In the genomic region with DNA sequence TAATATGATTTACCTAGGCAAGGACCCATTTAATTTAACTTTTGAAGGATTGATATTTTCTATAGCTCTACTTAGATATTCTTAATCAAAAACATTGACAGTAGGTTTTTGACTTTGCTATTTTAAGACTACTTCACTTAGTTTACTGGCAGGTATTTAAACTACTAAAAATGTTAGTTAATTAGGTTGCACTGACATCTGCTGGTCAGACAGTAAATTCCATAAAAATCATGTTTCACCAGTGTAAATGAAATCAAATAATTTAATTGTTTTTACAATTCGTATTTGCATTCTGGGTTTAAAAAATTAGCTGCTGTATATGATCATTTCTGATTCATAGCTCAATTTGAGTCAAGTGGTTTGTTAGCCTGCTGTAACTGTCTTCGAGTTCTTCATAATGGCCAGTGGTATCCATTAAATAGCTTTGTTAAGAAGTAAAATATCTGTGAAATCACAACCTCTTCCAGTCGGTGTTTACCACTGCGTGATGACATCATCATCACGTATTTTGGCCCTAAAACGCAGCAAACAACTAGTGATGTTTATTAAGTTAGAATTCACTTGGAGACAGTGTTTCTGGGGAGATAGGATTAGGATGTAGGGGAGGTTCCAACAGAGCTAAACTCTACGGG, we compare ENCODE assay signal across 8 cellular contexts. TPM values are rescaled to one million over a fixed set of nuclear protein-coding genes. Genes with fewer than 3 reads are reported as not detected.
DNase-seq lines count a peak whose midpoint lies in the region; ATAC-seq and TF ChIP-seq lines count a peak whose summit lies in the region.

No MANE protein-coding gene starts in this region.

- TF ChIP-seq RAD21 in liver (IDR thresholded peaks at IDR 0.05), result peak; percentile 84 to 88

- ATAC-seq in body of pancreas (no peak), HG03095 (IDR thresholded peaks at IDR 0.05; ENCODE audit: unreplicated experiment) (no peak), HG02759 (IDR thresholded peaks at IDR 0.05; ENCODE audit: unreplicated experiment) (no peak), HG03097 (IDR thresholded peaks at IDR 0.05; ENCODE audit: low FRiP score, unreplicated experiment) (no peak)

- TF ChIP-seq POLR2A in body of pancreas (IDR thresholded peaks at IDR 0.05), result no peak

- intact Hi-C loops in body of pancreas (cut with DNase I), result loop anchor here (5.0 to 10.0 kb wide), 2 partner anchors 404 to 1061 kb away; no protein-coding TSS in a partner anchor

- H3K4me3 ChIP-seq in body of pancreas, result no peak overlapping the region
- H3K4me3 ChIP-seq in liver (ENCODE audit: low read depth in 1 of 3, low read length in 3 of 3), result no peak overlapping the region

- no peaks in the 10 kb centered on the region for H3K4me1 ChIP-seq in body of pancreas
- no peaks in the 10 kb centered on the region for H3K4me1 ChIP-seq in liver (ENCODE audit: control insufficient read depth in 4 of 4, insufficient read depth in 4 of 4, low read length in 3 of 4)

- H3K9me3 ChIP-seq in body of pancreas, result no peaks in the 10 kb centered on the region
- H3K9me3 ChIP-seq in liver (ENCODE audit: control insufficient read depth in 4 of 4, low read length in 3 of 4), result no peaks in the 10 kb centered on the region

- H3K9ac ChIP-seq in liver (ENCODE audit: low read depth in 1 of 2, low read length in 2 of 2), result no peak overlapping the region

- WGBS in body of pancreas, 2 donors, result 6 to 11% methylated on average over 7 of the region's 7 CpGs
- WGBS in liver, result 11% methylated on average over 7 of the region's 7 CpGs

- H3K27me3 ChIP-seq in body of pancreas, result no peaks in the 10 kb centered on the region
- no peaks in the 10 kb centered on the region for H3K27me3 ChIP-seq in liver (ENCODE audit: control insufficient read depth in 4 of 4, insufficient read depth in 4 of 4, low read length in 3 of 4)

- DNase-seq in NCI-H1436 treated with DMSO at 0.1 percent for 48 hours (lab: John Stamatoyannopoulos, UW), result peak; percentile 19
- no peak for DNase-seq in NCI-H1436 (lab: John Stamatoyannopoulos, UW)
- peak; percentile 6 for DNase-seq in NCI-H1105 (lab: John Stamatoyannopoulos, UW)
- no peak for DNase-seq in body of pancreas

- H3K36me3 ChIP-seq in body of pancreas (replicated peaks in 1 of 2; ENCODE audit: insufficient read depth in 1 of 2, low read depth in 2 of 2) (no peaks in the 10 kb centered on the region), liver (ENCODE audit: control insufficient read depth in 4 of 4, insufficient read depth in 3 of 4, low read depth in 1 of 4, low read length in 3 of 4) (no peaks in the 10 kb centered on the region)

- TF ChIP-seq CTCF in body of pancreas (IDR thresholded peaks at IDR 0.05) (peak; percentile 51 to 85 (median 67)), liver (IDR thresholded peaks at IDR 0.05; ENCODE audit: low read depth, low read length, missing input control) (peak; percentile 62)

- H3K27ac ChIP-seq in body of pancreas (no peak overlapping the region), liver (ENCODE audit: low read depth in 1 of 2, low read length in 2 of 2) (no peak overlapping the region)

TF ChIP-seq in liver, 16 proteins besides CTCF, POLR2A, EP300 and RAD21:
- TF ChIP-seq ZBTB33 (IDR thresholded peaks at IDR 0.05), result no peak
- TF ChIP-seq RXRA (IDR thresholded peaks at IDR 0.05), result no peak
- TF ChIP-seq, protein P1, sequence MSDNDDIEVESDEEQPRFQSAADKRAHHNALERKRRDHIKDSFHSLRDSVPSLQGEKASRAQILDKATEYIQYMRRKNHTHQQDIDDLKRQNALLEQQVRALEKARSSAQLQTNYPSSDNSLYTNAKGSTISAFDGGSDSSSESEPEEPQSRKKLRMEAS (IDR thresholded peaks at IDR 0.05), result no peak
- TF ChIP-seq, protein P2, sequence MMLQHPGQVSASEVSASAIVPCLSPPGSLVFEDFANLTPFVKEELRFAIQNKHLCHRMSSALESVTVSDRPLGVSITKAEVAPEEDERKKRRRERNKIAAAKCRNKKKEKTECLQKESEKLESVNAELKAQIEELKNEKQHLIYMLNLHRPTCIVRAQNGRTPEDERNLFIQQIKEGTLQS (IDR thresholded peaks at IDR 0.05), result no peak
- no peak for TF ChIP-seq FOXA1 (IDR thresholded peaks at IDR 0.05)
- TF ChIP-seq HNF4A (conservative IDR thresholded peaks at IDR 0.05), result no peak
- no peak for TF ChIP-seq GABPA (IDR thresholded peaks at IDR 0.05 in 1 of 2, conservative IDR thresholded peaks at IDR 0.05 in 1 of 2)
- TF ChIP-seq EGR1 (IDR thresholded peaks at IDR 0.05; ENCODE audit: low read depth in 2 of 2), result no peak
- TF ChIP-seq, protein P3, sequence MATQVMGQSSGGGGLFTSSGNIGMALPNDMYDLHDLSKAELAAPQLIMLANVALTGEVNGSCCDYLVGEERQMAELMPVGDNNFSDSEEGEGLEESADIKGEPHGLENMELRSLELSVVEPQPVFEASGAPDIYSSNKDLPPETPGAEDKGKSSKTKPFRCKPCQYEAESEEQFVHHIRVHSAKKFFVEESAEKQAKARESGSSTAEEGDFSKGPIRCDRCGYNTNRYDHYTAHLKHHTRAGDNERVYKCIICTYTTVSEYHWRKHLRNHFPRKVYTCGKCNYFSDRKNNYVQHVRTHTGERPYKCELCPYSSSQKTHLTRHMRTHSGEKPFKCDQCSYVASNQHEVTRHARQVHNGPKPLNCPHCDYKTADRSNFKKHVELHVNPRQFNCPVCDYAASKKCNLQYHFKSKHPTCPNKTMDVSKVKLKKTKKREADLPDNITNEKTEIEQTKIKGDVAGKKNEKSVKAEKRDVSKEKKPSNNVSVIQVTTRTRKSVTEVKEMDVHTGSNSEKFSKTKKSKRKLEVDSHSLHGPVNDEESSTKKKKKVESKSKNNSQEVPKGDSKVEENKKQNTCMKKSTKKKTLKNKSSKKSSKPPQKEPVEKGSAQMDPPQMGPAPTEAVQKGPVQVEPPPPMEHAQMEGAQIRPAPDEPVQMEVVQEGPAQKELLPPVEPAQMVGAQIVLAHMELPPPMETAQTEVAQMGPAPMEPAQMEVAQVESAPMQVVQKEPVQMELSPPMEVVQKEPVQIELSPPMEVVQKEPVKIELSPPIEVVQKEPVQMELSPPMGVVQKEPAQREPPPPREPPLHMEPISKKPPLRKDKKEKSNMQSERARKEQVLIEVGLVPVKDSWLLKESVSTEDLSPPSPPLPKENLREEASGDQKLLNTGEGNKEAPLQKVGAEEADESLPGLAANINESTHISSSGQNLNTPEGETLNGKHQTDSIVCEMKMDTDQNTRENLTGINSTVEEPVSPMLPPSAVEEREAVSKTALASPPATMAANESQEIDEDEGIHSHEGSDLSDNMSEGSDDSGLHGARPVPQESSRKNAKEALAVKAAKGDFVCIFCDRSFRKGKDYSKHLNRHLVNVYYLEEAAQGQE (IDR thresholded peaks at IDR 0.05), result no peak
- TF ChIP-seq YY1 (IDR thresholded peaks at IDR 0.05), result no peak
- no peak for TF ChIP-seq FOXA2 (IDR thresholded peaks at IDR 0.05)
- no peak for TF ChIP-seq SP1 (IDR thresholded peaks at IDR 0.05)
- no peak for TF ChIP-seq TAF1 (conservative IDR thresholded peaks at IDR 0.05)
- TF ChIP-seq JUND (IDR thresholded peaks at IDR 0.05), result no peak
- no peak for TF ChIP-seq NR2F2 (IDR thresholded peaks at IDR 0.05)
- no peak for TF ChIP-seq HNF4G (IDR thresholded peaks at IDR 0.05)

RNA-seq across cellular contexts. Expression of gene EXTL2, which starts 26.2 kb away (rescaled TPM):
- total RNA-seq in body of pancreas (10 to 100 TPM; 12.5 to 17.1 TPM), liver (1 to 10 TPM; 7.5 to 7.6 TPM)
- polyA plus RNA-seq in liver, result 1 to 10 TPM; 3.6 to 8.7 TPM

RNA-seq across cellular contexts. Expression of gene SLC30A7, which starts 27.4 kb away (rescaled TPM):
- 10 to 100 TPM; 10.5 to 13.5 TPM for total RNA-seq in body of pancreas
- 10 to 100 TPM; 12.6 to 38.9 TPM for total RNA-seq in liver
- 1 to 10 TPM; 6.0 to 9.1 TPM for polyA plus RNA-seq in liver

Comparison
In these comparisons a context has a peak if more than half of its experiments do, and no peak if none do; other contexts are left out.
1. DNase-seq: peak in NCI-H1436 treated with DMSO at 0.1 percent for 48 hours (single experiment) and NCI-H1105 (single experiment); none in NCI-H1436 (single experiment) and body of pancreas (0 of 4).